Comparison of ENCODE assay signal across 8 cellular contexts in the genomic region with DNA sequence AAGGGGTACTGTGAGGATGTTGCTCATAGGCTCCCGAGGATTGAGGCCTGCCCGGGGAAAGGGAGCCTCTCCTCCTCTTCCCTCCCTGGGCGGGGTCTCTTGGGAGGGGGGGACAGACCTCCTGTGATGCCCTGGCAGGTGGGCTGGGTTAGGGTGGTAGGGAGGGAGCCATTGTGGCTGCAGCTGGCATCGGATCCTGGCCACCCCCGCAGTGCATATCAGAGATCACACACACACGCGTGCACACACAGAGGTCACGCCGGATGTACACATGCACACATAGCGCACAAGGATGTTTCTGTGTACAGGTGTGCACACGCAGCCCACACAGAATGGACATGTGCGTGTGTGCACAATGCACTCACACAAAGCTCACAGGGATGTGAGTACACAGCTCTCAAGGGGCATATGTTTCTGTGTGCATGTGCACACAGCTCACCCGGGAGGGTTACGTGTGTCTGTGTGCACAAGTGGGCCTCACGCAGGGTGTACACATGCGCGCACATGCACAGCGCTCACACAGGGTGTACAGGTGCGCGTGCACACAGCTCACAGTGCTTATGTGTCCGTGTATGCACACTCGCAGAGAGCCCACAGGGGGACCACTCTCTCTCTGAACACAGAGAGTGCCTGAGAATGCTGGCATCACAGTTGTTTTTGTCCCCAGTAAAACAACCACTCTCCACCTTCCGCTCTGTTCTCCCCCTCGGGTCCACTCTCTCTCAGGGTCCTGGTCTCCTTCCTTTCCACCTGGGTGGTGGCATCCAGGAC. TPM values are rescaled to one million over a fixed set of nuclear protein-coding genes. Genes with fewer than 3 reads are reported as not detected.
DNase-seq lines count a peak whose midpoint lies in the region; TF ChIP-seq lines count a peak whose summit lies in the region.

No MANE protein-coding gene starts in this region.

- H3K4me1 ChIP-seq in tibial nerve = peaks cover 0 to 44% (median 6%) of the 10 kb centered on the region in 4 donors

- CTCF ChIA-PET in activated naive CD4-positive, alpha-beta T cell treated with anti-CD3 and anti-CD28 coated beads for 36 hours (lab: Charles Lee) = interaction anchor here (0.6 to 7.4 kb wide), 34 partner anchors 11 to 286 kb away, joined by 3 to 82 read pairs (median 4); a partner anchor contains a TSS

- no peaks in the 10 kb centered on the region for H3K36me3 ChIP-seq in tibial nerve

- no peak for TF ChIP-seq POLR2A in tibial nerve (IDR thresholded peaks at IDR 0.05)

- H3K36me3 Mint-ChIP-seq in activated naive CD4-positive, alpha-beta T cell treated with anti-CD3 and anti-CD28 coated beads for 36 hours (ENCODE audit: low read depth) = no peaks in the 10 kb centered on the region
- no peaks in the 10 kb centered on the region for H3K36me3 Mint-ChIP-seq in immature natural killer cell

- no peaks in the 10 kb centered on the region for H3K9me3 ChIP-seq in tibial nerve

- H3K27me3 ChIP-seq in tibial nerve = peaks cover 0 to 7% of the 10 kb centered on the region in 2 donors

- H3K27me3 Mint-ChIP-seq in activated naive CD4-positive, alpha-beta T cell treated with anti-CD3 and anti-CD28 coated beads for 36 hours (ENCODE audit: low read depth) = peaks cover 12% of the 10 kb centered on the region
- H3K27me3 Mint-ChIP-seq in immature natural killer cell (ENCODE audit: low read depth in 3 of 3) = peaks cover 1 to 8% (median 3%) of the 10 kb centered on the region in 3 donors

- peak overlapping the region; percentile 66 for H3K27ac ChIP-seq in VCaP
- no peak overlapping the region for H3K27ac ChIP-seq in tibial nerve

- H3K27ac Mint-ChIP-seq in activated naive CD4-positive, alpha-beta T cell treated with anti-CD3 and anti-CD28 coated beads for 36 hours = no peak overlapping the region
- H3K27ac Mint-ChIP-seq in immature natural killer cell = no peak overlapping the region

- intact Hi-C loops in activated naive CD4-positive, alpha-beta T cell treated with anti-CD3 and anti-CD28 coated beads for 36 hours (cut with micrococcal nuclease) = loop anchor here (1.0 to 2.0 kb wide), 5 partner anchors 53 to 198 kb away; a partner anchor contains a TSS
- intact Hi-C loops in head of caudate nucleus (cut with DNase I) = no loop called here

- no peak for TF ChIP-seq EP300 in tibial nerve (IDR thresholded peaks at IDR 0.05)

- no peak for DNase-seq in activated naive CD4-positive, alpha-beta T cell treated with anti-CD3 and anti-CD28 coated beads for 36 hours
- no peak for DNase-seq in activated naive CD4-positive, alpha-beta T cell treated with anti-CD3 and anti-CD28 coated beads, Interleukin-2, amount 50 U/mL, for 16 hours
- DNase-seq in immature natural killer cell (no peak), tibial nerve (ENCODE audit: low spot score in 2 of 2) (no peak), head of caudate nucleus (no peak), NCI-H2029 treated with DMSO at 0.1 percent for 48 hours (lab: John Stamatoyannopoulos, UW) (no peak), SHP77 treated with DMSO at 0.1 percent for 48 hours (lab: John Stamatoyannopoulos, UW) (no peak)

- H3K4me1 Mint-ChIP-seq in activated naive CD4-positive, alpha-beta T cell treated with anti-CD3 and anti-CD28 coated beads for 36 hours (ENCODE audit: low read depth) = peaks cover 12% of the 10 kb centered on the region
- H3K4me1 Mint-ChIP-seq in immature natural killer cell = peaks cover 5 to 7% of the 10 kb centered on the region in 2 donors

- TF ChIP-seq CTCF in VCaP (conservative IDR thresholded peaks at IDR 0.05) = no peak
- TF ChIP-seq CTCF in tibial nerve (IDR thresholded peaks at IDR 0.05) = no peak

- WGBS in tibial nerve, 2 donors = 61 to 64% methylated on average over 12 to 16 of the region's 24 CpGs

- peak overlapping the region; percentile 30 to 60 (median 45) for H3K4me3 ChIP-seq in tibial nerve

- peak overlapping the region; percentile 63 for H3K4me3 Mint-ChIP-seq in activated naive CD4-positive, alpha-beta T cell treated with anti-CD3 and anti-CD28 coated beads for 36 hours
- peak overlapping the region; percentile 24 to 73 (median 51) for H3K4me3 Mint-ChIP-seq in immature natural killer cell

- no peaks in the 10 kb centered on the region for H3K9me3 Mint-ChIP-seq in activated naive CD4-positive, alpha-beta T cell treated with anti-CD3 and anti-CD28 coated beads for 36 hours
- H3K9me3 Mint-ChIP-seq in immature natural killer cell = no peaks in the 10 kb centered on the region

RNA-seq across cellular contexts. Expression of a gene that starts 2.4 kb away (rescaled TPM):
- not detected for total RNA-seq in activated naive CD4-positive, alpha-beta T cell treated with anti-CD3 and anti-CD28 coated beads for 36 hours
- polyA plus RNA-seq in immature natural killer cell = under 1 TPM in 2 of 3 donors, not detected in 1; 0.40 to 0.68 TPM
- not detected for total RNA-seq in tibial nerve

RNA-seq across cellular contexts. Expression of a gene that starts 53.1 kb away (rescaled TPM):
- 10 to 100 TPM; 16.9 to 18.5 TPM for total RNA-seq in activated naive CD4-positive, alpha-beta T cell treated with anti-CD3 and anti-CD28 coated beads for 36 hours
- polyA plus RNA-seq in immature natural killer cell = 10 to 100 TPM in 1 of 3 donors, 1 to 10 TPM in 2; 4.6 to 12.1 (median 4.6) TPM
- total RNA-seq in tibial nerve = 10 to 100 TPM; 28.9 to 58.2 (median 46.4) TPM

RNA-seq across cellular contexts. Expression of a gene that starts 55.6 kb away (rescaled TPM):
- 100 to 1,000 TPM; 410 to 416 TPM for total RNA-seq in activated naive CD4-positive, alpha-beta T cell treated with anti-CD3 and anti-CD28 coated beads for 36 hours
- polyA plus RNA-seq in immature natural killer cell = 1 to 10 TPM in 2 of 3 donors, under 1 TPM in 1; 0.80 to 2.4 (median 2.2) TPM
- total RNA-seq in tibial nerve = 1 to 10 TPM in 3 of 4 donors, under 1 TPM in 1; 0.21 to 7.1 (median 2.6) TPM

Comparison
In these comparisons a context has a peak if more than half of its experiments do, and no peak if none do; other contexts are left out.
1. RNA of a gene that starts 55.6 kb away (total RNA-seq): 410 to 416 TPM in activated naive CD4-positive, alpha-beta T cell treated with anti-CD3 and anti-CD28 coated beads for 36 hours; 0.21 to 7.1 TPM in tibial nerve; every median in the first group is over 10 times any median in the second.